8 cellular contexts compared by ENCODE assay signal in genomic region chr12:69330475-69331473, GRCh38. TPM values are rescaled to one million over a fixed set of nuclear protein-coding genes. Genes with fewer than 3 reads are reported as not detected.
A peak's percentile ranks its signal among the peaks of the same experiment; 100 is the strongest.
DNase-seq lines count a peak whose midpoint lies in the region; ATAC-seq, FAIRE-seq and TF ChIP-seq lines count a peak whose summit lies in the region.

No MANE protein-coding gene starts in this region.

- no peak for TF ChIP-seq CTCF in cardiac muscle cell (IDR thresholded peaks at IDR 0.05; ENCODE audit: low read depth, low read length)

- intact Hi-C loops in activated T-helper 2 cell treated with anti-CD3 and anti-CD28 coated beads, Interferon-gamma antibody, Interleukin-2, Interleukin-4, amounts not matched to agents 10 μg/mL and 5 μg/mL and 100 μg/mL, durations not matched to agents 14 hours and 24 hours and 36 hours (cut with micrococcal nuclease) = loop anchor here (5.0 kb wide), 1 partner anchor 38 kb away; no protein-coding TSS in a partner anchor

- no peaks in the 10 kb centered on the region for H3K36me3 Mint-ChIP-seq in activated T-helper 2 cell treated with anti-CD3 and anti-CD28 coated beads, Interferon-gamma antibody, Interleukin-2, Interleukin-4, amounts not matched to agents 10 μg/mL and 5 μg/mL and 100 μg/mL, durations not matched to agents 14 hours and 24 hours and 36 hours (ENCODE audit: low read depth)

- peak overlapping the region; percentile 26 for H3K4me3 ChIP-seq in cardiac muscle cell

- no peaks in the 10 kb centered on the region for H3K27me3 ChIP-seq in cardiac muscle cell

- no peaks in the 10 kb centered on the region for H3K36me3 ChIP-seq in cardiac muscle cell

- ATAC-seq in GM18505 (IDR thresholded peaks at IDR 0.05; ENCODE audit: unreplicated experiment) = peak; percentile 67
- peak; percentile 81 for ATAC-seq in HG02678 (IDR thresholded peaks at IDR 0.05; ENCODE audit: unreplicated experiment)

- no peak overlapping the region for H3K27ac ChIP-seq in cardiac muscle cell

- TF ChIP-seq POLR2A in GM18505 (IDR thresholded peaks at IDR 0.05; ENCODE audit: borderline replicate concordance, extremely low read depth, insufficient read depth, insufficient read length) = peak; percentile 34

- H3K9me3 Mint-ChIP-seq in activated T-helper 2 cell treated with anti-CD3 and anti-CD28 coated beads, Interferon-gamma antibody, Interleukin-2, Interleukin-4, amounts not matched to agents 10 μg/mL and 5 μg/mL and 100 μg/mL, durations not matched to agents 14 hours and 24 hours and 36 hours = no peaks in the 10 kb centered on the region

- H3K27ac Mint-ChIP-seq in activated T-helper 2 cell treated with anti-CD3 and anti-CD28 coated beads, Interferon-gamma antibody, Interleukin-2, Interleukin-4, amounts not matched to agents 10 μg/mL and 5 μg/mL and 100 μg/mL, durations not matched to agents 14 hours and 24 hours and 36 hours = peak overlapping the region; percentile 83

- peak overlapping the region; percentile 68 for H3K4me3 Mint-ChIP-seq in activated T-helper 2 cell treated with anti-CD3 and anti-CD28 coated beads, Interferon-gamma antibody, Interleukin-2, Interleukin-4, amounts not matched to agents 10 μg/mL and 5 μg/mL and 100 μg/mL, durations not matched to agents 14 hours and 24 hours and 36 hours (ENCODE audit: low read depth)

- DNase-seq in NCI-H82 treated with DMSO at 0.1 percent for 48 hours (lab: John Stamatoyannopoulos, UW; ENCODE audit: unreplicated experiment) (peak; percentile 56), cardiac muscle cell (ENCODE audit: low read depth in 1 of 2, low spot score in 1 of 2) (peak in 1 of 2 donors; percentile 54), retina (peak; percentile 57), GM19239 (ENCODE audit: insufficient read length, low spot score) (no peak), T1000 (lab: John Stamatoyannopoulos, UW) (no peak)
- peak; percentile 31 for DNase-seq in activated T-helper 2 cell treated with anti-CD3 and anti-CD28 coated beads, Interferon-gamma antibody, Interleukin-2, Interleukin-4, amounts not matched to agents 10 μg/mL and 5 μg/mL and 100 μg/mL, durations not matched to agents 14 hours and 24 hours and 36 hours (ENCODE audit: low spot score)

- H3K4me1 Mint-ChIP-seq in activated T-helper 2 cell treated with anti-CD3 and anti-CD28 coated beads, Interferon-gamma antibody, Interleukin-2, Interleukin-4, amounts not matched to agents 10 μg/mL and 5 μg/mL and 100 μg/mL, durations not matched to agents 14 hours and 24 hours and 36 hours (ENCODE audit: low read depth) = peaks cover 34% of the 10 kb centered on the region

- no peak for FAIRE-seq in GM19239 (lab: Jason Lieb, UNC)

- H3K9me3 ChIP-seq in cardiac muscle cell (ENCODE audit: low read depth) = no peaks in the 10 kb centered on the region

- H3K4me1 ChIP-seq in cardiac muscle cell (ENCODE audit: low read depth) = peaks cover 10% of the 10 kb centered on the region

- H3K27me3 Mint-ChIP-seq in activated T-helper 2 cell treated with anti-CD3 and anti-CD28 coated beads, Interferon-gamma antibody, Interleukin-2, Interleukin-4, amounts not matched to agents 10 μg/mL and 5 μg/mL and 100 μg/mL, durations not matched to agents 14 hours and 24 hours and 36 hours (ENCODE audit: low read depth) = peaks cover 7% of the 10 kb centered on the region

RNA-seq across cellular contexts. Expression of gene LYZ, which starts 17.4 kb away (rescaled TPM):
- not detected in 2 replicates for total RNA-seq in activated T-helper 2 cell treated with anti-CD3 and anti-CD28 coated beads, Interferon-gamma antibody, Interleukin-2, Interleukin-4, amounts not matched to agents 10 μg/mL and 5 μg/mL and 100 μg/mL, durations not matched to agents 14 hours and 24 hours and 36 hours
- total RNA-seq in cardiac muscle cell = 0.11 and 0.69 TPM in 2 replicates
- 0.35 TPM in 1 of 2 replicates, not detected in the other for polyA plus RNA-seq in cardiac muscle cell

RNA-seq across cellular contexts. Expression of gene YEATS4, which starts 28.8 kb away (rescaled TPM):
- total RNA-seq in activated T-helper 2 cell treated with anti-CD3 and anti-CD28 coated beads, Interferon-gamma antibody, Interleukin-2, Interleukin-4, amounts not matched to agents 10 μg/mL and 5 μg/mL and 100 μg/mL, durations not matched to agents 14 hours and 24 hours and 36 hours = 38.9 and 39.0 TPM in 2 replicates
- 123 and 129 TPM in 2 replicates for total RNA-seq in cardiac muscle cell
- 21.0 and 29.6 TPM in 2 replicates for polyA plus RNA-seq in cardiac muscle cell

Comparison
In these comparisons a context has a peak if more than half of its experiments do, and no peak if none do; other contexts are left out.
1. DNase-seq: peak in NCI-H82 treated with DMSO at 0.1 percent for 48 hours (single experiment), activated T-helper 2 cell treated with anti-CD3 and anti-CD28 coated beads, Interferon-gamma antibody, Interleukin-2, Interleukin-4, amounts not matched to agents 10 μg/mL and 5 μg/mL and 100 μg/mL, durations not matched to agents 14 hours and 24 hours and 36 hours (single experiment) and retina (single experiment); none in GM19239 (single experiment) and T1000 (single experiment).